ENCODE assay signal across 8 cellular contexts in the genomic region with DNA sequence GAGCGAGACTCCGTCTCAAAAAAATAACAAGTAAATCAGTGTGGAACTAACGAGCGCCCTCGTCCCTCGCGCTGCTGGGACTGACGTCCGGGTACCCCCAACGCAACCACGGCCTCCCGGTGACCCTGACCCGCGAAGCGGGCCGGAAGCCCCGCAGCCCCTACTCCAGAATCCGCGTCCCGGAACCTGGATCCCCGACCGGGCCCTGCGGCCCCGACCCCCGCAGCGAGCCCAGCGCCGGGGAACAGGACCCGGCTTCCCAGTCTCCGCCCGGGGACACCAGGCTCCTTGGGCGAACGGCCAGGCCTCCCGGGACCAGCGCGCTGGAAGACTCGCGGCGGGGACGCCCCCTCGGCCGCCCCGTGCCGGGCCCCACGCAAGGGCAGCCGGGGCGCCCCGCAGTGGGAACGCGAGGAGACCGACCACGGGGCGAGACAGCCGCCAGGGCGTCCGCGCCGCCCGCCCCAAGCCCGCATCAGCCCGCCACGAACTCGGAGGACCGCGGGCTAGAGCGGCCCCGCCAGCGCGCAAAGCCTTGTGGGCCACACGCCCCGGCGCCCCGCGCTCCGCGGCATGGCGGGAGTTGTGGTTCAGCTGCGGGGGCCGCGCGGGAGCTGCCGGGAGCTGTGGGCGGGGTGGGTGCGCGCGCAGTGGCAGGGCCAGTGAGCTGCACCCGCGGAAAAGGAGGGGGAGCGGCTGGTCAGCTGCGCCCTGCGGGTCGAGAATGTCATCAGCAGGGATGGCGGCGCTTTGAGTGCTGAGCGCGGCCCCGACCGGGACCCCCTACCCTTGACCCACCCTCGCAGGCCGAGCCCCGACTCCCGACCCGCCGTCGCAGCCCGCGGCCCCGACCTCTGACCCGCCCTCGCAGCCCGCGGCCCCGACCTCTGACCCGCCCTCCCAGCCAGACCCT. TPM values are rescaled to one million over a fixed set of nuclear protein-coding genes. Genes with fewer than 3 reads are reported as not detected.
DNase-seq lines count a peak whose midpoint lies in the region; ATAC-seq, FAIRE-seq and TF ChIP-seq lines count a peak whose summit lies in the region.

No MANE protein-coding gene starts in this region.

- H3K4me3 ChIP-seq in Karpas-422 (ENCODE audit: low read length), result peak overlapping the region; percentile 86
- H3K4me3 ChIP-seq in fibroblast of lung (replicated peaks in 1 of 4; ENCODE audit: control extremely low read depth in 1 of 4, insufficient read depth in 1 of 4, low read depth in 3 of 4, low read length in 4 of 4), result peak overlapping the region; percentile 63 to 88 (median 76)

- no peak for FAIRE-seq in RCC 7860 (lab: Jason Lieb, UNC)

- peak; percentile 82 for ATAC-seq in GM21737 (IDR thresholded peaks at IDR 0.05; ENCODE audit: unreplicated experiment)
- peak; percentile 91 to 98 (median 94) for ATAC-seq in natural killer cell
- ATAC-seq in stimulated activated naive B cell treated with anti-CD40 and anti-IgM and Interleukin-4, amounts not matched to agents 10 μg/mL and 1 μg/mL and 100 μg/mL, for 72 hours (replicated peaks), result peak; percentile 92 to 95

- DNase-seq in DMS114 treated with DMSO at 0.1 percent for 48 hours (lab: John Stamatoyannopoulos, UW; ENCODE audit: unreplicated experiment) (peak; percentile 69), Karpas-422 (peak; percentile 97), RCC 7860 (ENCODE audit: low spot score) (peak; percentile 76), fibroblast of lung (ENCODE audit: low read depth in 2 of 2) (peak; percentile 93 to 95), natural killer cell (peak; percentile 96)
- DNase-seq in activated T-helper 1 cell treated with anti-CD3 and anti-CD28 coated beads, Interleukin-12 subunit alpha, Interleukin-12 subunit beta, Interleukin-2, Interleukin-4 antibody, amounts not matched to agents 30 ng/mL and 10 ng/mL and 1 ng/mL, durations not matched to agents 14 hours and 24 hours and 36 hours (ENCODE audit: low spot score), result peak; percentile 87
- peak; percentile 91 for DNase-seq in stimulated activated naive B cell treated with anti-CD40 and anti-IgM and Interleukin-4, amounts not matched to agents 10 μg/mL and 1 μg/mL and 100 μg/mL, for 72 hours

- H4K20me1 ChIP-seq in Karpas-422 (ENCODE audit: insufficient read depth, low read depth, low read length) (no peaks in the 10 kb centered on the region), fibroblast of lung (ENCODE audit: control insufficient read depth, extremely low read depth, insufficient read depth, low read length) (no peaks in the 10 kb centered on the region)

- peaks cover 10% of the 10 kb centered on the region for H3K4me1 ChIP-seq in Karpas-422 (ENCODE audit: low read length)
- H3K4me1 ChIP-seq in fibroblast of lung (ENCODE audit: control insufficient read depth, extremely low read depth, insufficient read depth, low read length), result peaks cover 7% of the 10 kb centered on the region

- H3K27me3 Mint-ChIP-seq in activated T-helper 1 cell treated with anti-CD3 and anti-CD28 coated beads, Interleukin-12 subunit alpha, Interleukin-12 subunit beta, Interleukin-2, Interleukin-4 antibody, amounts not matched to agents 30 ng/mL and 10 ng/mL and 1 ng/mL, durations not matched to agents 14 hours and 24 hours and 36 hours (ENCODE audit: insufficient read depth), result peaks cover 10% of the 10 kb centered on the region
- peaks cover 0 to 10% of the 10 kb centered on the region in 2 donors for H3K27me3 Mint-ChIP-seq in natural killer cell (ENCODE audit: low read depth in 2 of 2)
- H3K27me3 Mint-ChIP-seq in stimulated activated naive B cell treated with anti-CD40 and anti-IgM and Interleukin-4, amounts not matched to agents 10 μg/mL and 1 μg/mL and 100 μg/mL, for 72 hours, result peaks cover 19 to 25% of the 10 kb centered on the region in 2 donors

- no peaks in the 10 kb centered on the region for H3K36me3 ChIP-seq in Karpas-422 (ENCODE audit: insufficient read depth, low read length)
- no peaks in the 10 kb centered on the region for H3K36me3 ChIP-seq in fibroblast of lung (ENCODE audit: control insufficient read depth, insufficient read depth, low read length)

- peak overlapping the region; percentile 97 for H3K9ac ChIP-seq in Karpas-422 (ENCODE audit: low read length)
- H3K9ac ChIP-seq in fibroblast of lung (ENCODE audit: insufficient read depth, low read length), result peak overlapping the region; percentile 94

- H3K9me2 ChIP-seq in Karpas-422 (replicated peaks; ENCODE audit: insufficient read depth, low read length), result no peaks in the 10 kb centered on the region

- H3K27ac ChIP-seq in Karpas-422 (ENCODE audit: low read length) (peak overlapping the region; percentile 62), fibroblast of lung (ENCODE audit: insufficient read depth, low read length) (peak overlapping the region; percentile 83)

- H3K27me3 ChIP-seq in Karpas-422 (ENCODE audit: low read length) (no peaks in the 10 kb centered on the region), fibroblast of lung (ENCODE audit: control insufficient read depth, insufficient read depth, low read length) (no peaks in the 10 kb centered on the region)

- H3K36me3 Mint-ChIP-seq in activated T-helper 1 cell treated with anti-CD3 and anti-CD28 coated beads, Interleukin-12 subunit alpha, Interleukin-12 subunit beta, Interleukin-2, Interleukin-4 antibody, amounts not matched to agents 30 ng/mL and 10 ng/mL and 1 ng/mL, durations not matched to agents 14 hours and 24 hours and 36 hours (ENCODE audit: low read depth), result no peaks in the 10 kb centered on the region
- H3K36me3 Mint-ChIP-seq in natural killer cell, result no peaks in the 10 kb centered on the region
- H3K36me3 Mint-ChIP-seq in stimulated activated naive B cell treated with anti-CD40 and anti-IgM and Interleukin-4, amounts not matched to agents 10 μg/mL and 1 μg/mL and 100 μg/mL, for 72 hours, result no peaks in the 10 kb centered on the region

- H2AFZ ChIP-seq in Karpas-422 (ENCODE audit: low read length), result peak overlapping the region; percentile 8; the same call in 1 of the 2 replicates
- peak overlapping the region; percentile 29 for H2AFZ ChIP-seq in fibroblast of lung (ENCODE audit: low read length)

- peak overlapping the region; percentile 89 for H3K27ac Mint-ChIP-seq in activated T-helper 1 cell treated with anti-CD3 and anti-CD28 coated beads, Interleukin-12 subunit alpha, Interleukin-12 subunit beta, Interleukin-2, Interleukin-4 antibody, amounts not matched to agents 30 ng/mL and 10 ng/mL and 1 ng/mL, durations not matched to agents 14 hours and 24 hours and 36 hours
- peak overlapping the region; percentile 73 to 86 for H3K27ac Mint-ChIP-seq in natural killer cell
- peak overlapping the region; percentile 89 for H3K27ac Mint-ChIP-seq in stimulated activated naive B cell treated with anti-CD40 and anti-IgM and Interleukin-4, amounts not matched to agents 10 μg/mL and 1 μg/mL and 100 μg/mL, for 72 hours

- H3K79me2 ChIP-seq in Karpas-422 (ENCODE audit: low read length) (no peaks in the 10 kb centered on the region), fibroblast of lung (ENCODE audit: control insufficient read depth, insufficient read depth, low read length) (no peaks in the 10 kb centered on the region)

- H3K4me1 Mint-ChIP-seq in activated T-helper 1 cell treated with anti-CD3 and anti-CD28 coated beads, Interleukin-12 subunit alpha, Interleukin-12 subunit beta, Interleukin-2, Interleukin-4 antibody, amounts not matched to agents 30 ng/mL and 10 ng/mL and 1 ng/mL, durations not matched to agents 14 hours and 24 hours and 36 hours (ENCODE audit: low read depth), result no peaks in the 10 kb centered on the region
- H3K4me1 Mint-ChIP-seq in natural killer cell, result peaks cover 0 to 10% of the 10 kb centered on the region in 2 donors
- H3K4me1 Mint-ChIP-seq in stimulated activated naive B cell treated with anti-CD40 and anti-IgM and Interleukin-4, amounts not matched to agents 10 μg/mL and 1 μg/mL and 100 μg/mL, for 72 hours, result peaks cover 8 to 27% of the 10 kb centered on the region in 2 donors

- intact Hi-C loops in activated T-helper 1 cell treated with anti-CD3 and anti-CD28 coated beads, Interleukin-12 subunit alpha, Interleukin-12 subunit beta, Interleukin-2, Interleukin-4 antibody, amounts not matched to agents 30 ng/mL and 10 ng/mL and 1 ng/mL, durations not matched to agents 14 hours and 24 hours and 36 hours (cut with micrococcal nuclease), result loop anchor here (1.0 kb wide), 2 partner anchors 19 to 106 kb away; a partner anchor contains a TSS
- intact Hi-C loops in natural killer cell (cut with micrococcal nuclease), result loop anchor here (2.0 kb wide), 1 partner anchor 18 kb away; a partner anchor contains a TSS

- TF ChIP-seq CTCF in fibroblast of lung (conservative IDR thresholded peaks at IDR 0.05 in 1 of 2, IDR thresholded peaks at IDR 0.05 in 1 of 2; ENCODE audit: low read depth in 1 of 2, low read length in 2 of 2) (no peak), natural killer cell (IDR thresholded peaks at IDR 0.05) (no peak)

- peaks cover 3% of the 10 kb centered on the region for H3K9me3 Mint-ChIP-seq in activated T-helper 1 cell treated with anti-CD3 and anti-CD28 coated beads, Interleukin-12 subunit alpha, Interleukin-12 subunit beta, Interleukin-2, Interleukin-4 antibody, amounts not matched to agents 30 ng/mL and 10 ng/mL and 1 ng/mL, durations not matched to agents 14 hours and 24 hours and 36 hours
- no peaks in the 10 kb centered on the region for H3K9me3 Mint-ChIP-seq in natural killer cell
- H3K9me3 Mint-ChIP-seq in stimulated activated naive B cell treated with anti-CD40 and anti-IgM and Interleukin-4, amounts not matched to agents 10 μg/mL and 1 μg/mL and 100 μg/mL, for 72 hours, result peaks cover 0 to 2% of the 10 kb centered on the region in 2 donors

- H3K4me2 ChIP-seq in Karpas-422 (ENCODE audit: low read depth, low read length, poor library complexity, severe bottlenecking) (peak overlapping the region; percentile 85), fibroblast of lung (ENCODE audit: extremely low read depth, insufficient read depth, low read length) (peak overlapping the region; percentile 85)

- peak overlapping the region; percentile 88 for H3K4me3 Mint-ChIP-seq in activated T-helper 1 cell treated with anti-CD3 and anti-CD28 coated beads, Interleukin-12 subunit alpha, Interleukin-12 subunit beta, Interleukin-2, Interleukin-4 antibody, amounts not matched to agents 30 ng/mL and 10 ng/mL and 1 ng/mL, durations not matched to agents 14 hours and 24 hours and 36 hours
- peak overlapping the region; percentile 91 for H3K4me3 Mint-ChIP-seq in natural killer cell
- H3K4me3 Mint-ChIP-seq in stimulated activated naive B cell treated with anti-CD40 and anti-IgM and Interleukin-4, amounts not matched to agents 10 μg/mL and 1 μg/mL and 100 μg/mL, for 72 hours, result peak overlapping the region; percentile 84 to 87

- peaks cover 4% of the 10 kb centered on the region for H3K9me3 ChIP-seq in Karpas-422 (ENCODE audit: low read length)
- no peaks in the 10 kb centered on the region for H3K9me3 ChIP-seq in fibroblast of lung (ENCODE audit: control insufficient read depth, insufficient read depth, low read depth, low read length)

RNA-seq across cellular contexts. Expression of a gene that starts 7.5 kb away (rescaled TPM):
- 0.11 and 0.97 TPM in 2 replicates for total RNA-seq in Karpas-422 (2014; rRNA removed; shearing (Covaris generic); ENCODE audit: low replicate concordance)
- 0.18 and 0.27 TPM in 2 replicates for total RNA-seq in activated T-helper 1 cell treated with anti-CD3 and anti-CD28 coated beads, Interleukin-12 subunit alpha, Interleukin-12 subunit beta, Interleukin-2, Interleukin-4 antibody, amounts not matched to agents 30 ng/mL and 10 ng/mL and 1 ng/mL, durations not matched to agents 14 hours and 24 hours and 36 hours
- total RNA-seq in fibroblast of lung, result 0.17 and 0.26 TPM in 2 replicates
- polyA plus RNA-seq in fibroblast of lung, result not detected in 2 replicates
- 0.22 TPM in 1 of 2 replicates, not detected in the other for polyA plus RNA-seq in fibroblast of lung (2012)
- polyA minus RNA-seq in fibroblast of lung (ENCODE audit: low replicate concordance), result not detected in 2 replicates
- total RNA-seq in natural killer cell, result under 1 TPM in 2 of 3 donors, not detected in 1; 0.43 to 0.54 TPM

RNA-seq across cellular contexts. Expression of a gene that starts 18.5 kb away (rescaled TPM):
- total RNA-seq in Karpas-422 (2014; rRNA removed; shearing (Covaris generic); ENCODE audit: low replicate concordance), result 13.8 and 46.6 TPM in 2 replicates
- total RNA-seq in activated T-helper 1 cell treated with anti-CD3 and anti-CD28 coated beads, Interleukin-12 subunit alpha, Interleukin-12 subunit beta, Interleukin-2, Interleukin-4 antibody, amounts not matched to agents 30 ng/mL and 10 ng/mL and 1 ng/mL, durations not matched to agents 14 hours and 24 hours and 36 hours, result 17.6 and 18.2 TPM in 2 replicates
- total RNA-seq in fibroblast of lung, result 30.1 and 36.0 TPM in 2 replicates
- polyA plus RNA-seq in fibroblast of lung, result 1.7 and 2.0 TPM in 2 replicates
- polyA plus RNA-seq in fibroblast of lung (2012), result 6.9 and 11.7 TPM in 2 replicates
- polyA minus RNA-seq in fibroblast of lung (ENCODE audit: low replicate concordance), result 1.1 and 2.8 TPM in 2 replicates
- total RNA-seq in natural killer cell, result 10 to 100 TPM; 18.7 to 20.6 (median 18.9) TPM

RNA-seq across cellular contexts. Expression of a gene that starts 27.9 kb away (rescaled TPM):
- not detected in 2 replicates for total RNA-seq in Karpas-422 (2014; rRNA removed; shearing (Covaris generic); ENCODE audit: low replicate concordance)
- not detected in 2 replicates for total RNA-seq in activated T-helper 1 cell treated with anti-CD3 and anti-CD28 coated beads, Interleukin-12 subunit alpha, Interleukin-12 subunit beta, Interleukin-2, Interleukin-4 antibody, amounts not matched to agents 30 ng/mL and 10 ng/mL and 1 ng/mL, durations not matched to agents 14 hours and 24 hours and 36 hours
- total RNA-seq in fibroblast of lung (2.5 and 3.3 TPM in 2 replicates), natural killer cell (under 1 TPM in 1 of 3 donors, not detected in 2; 0.75 TPM)
- 0.02 and 0.28 TPM in 2 replicates for polyA plus RNA-seq in fibroblast of lung
- polyA plus RNA-seq in fibroblast of lung (2012), result 0.23 and 0.63 TPM in 2 replicates
- 0.59 and 0.85 TPM in 2 replicates for polyA minus RNA-seq in fibroblast of lung (ENCODE audit: low replicate concordance)

RNA-seq across cellular contexts. Expression of a gene that starts 42.8 kb away (rescaled TPM):
- 25.7 and 96.8 TPM in 2 replicates for total RNA-seq in Karpas-422 (2014; rRNA removed; shearing (Covaris generic); ENCODE audit: low replicate concordance)
- 56.6 and 58.2 TPM in 2 replicates for total RNA-seq in activated T-helper 1 cell treated with anti-CD3 and anti-CD28 coated beads, Interleukin-12 subunit alpha, Interleukin-12 subunit beta, Interleukin-2, Interleukin-4 antibody, amounts not matched to agents 30 ng/mL and 10 ng/mL and 1 ng/mL, durations not matched to agents 14 hours and 24 hours and 36 hours
- total RNA-seq in fibroblast of lung (65.0 and 72.5 TPM in 2 replicates), natural killer cell (100 to 1,000 TPM in 2 of 3 donors, 10 to 100 TPM in 1; 68.5 to 114 (median 101) TPM)
- 23.3 and 27.0 TPM in 2 replicates for polyA plus RNA-seq in fibroblast of lung
- polyA plus RNA-seq in fibroblast of lung (2012), result 35.3 and 55.5 TPM in 2 replicates
- 55.3 and 76.4 TPM in 2 replicates for polyA minus RNA-seq in fibroblast of lung (ENCODE audit: low replicate concordance)

RNA-seq across cellular contexts. Expression of a gene that starts 55.1 kb away (rescaled TPM):
- 0.32 TPM in 1 of 2 replicates, not detected in the other for total RNA-seq in Karpas-422 (2014; rRNA removed; shearing (Covaris generic); ENCODE audit: low replicate concordance)
- total RNA-seq in activated T-helper 1 cell treated with anti-CD3 and anti-CD28 coated beads, Interleukin-12 subunit alpha, Interleukin-12 subunit beta, Interleukin-2, Interleukin-4 antibody, amounts not matched to agents 30 ng/mL and 10 ng/mL and 1 ng/mL, durations not matched to agents 14 hours and 24 hours and 36 hours, result 52.7 and 55.6 TPM in 2 replicates
- total RNA-seq in fibroblast of lung, result 0.17 TPM in 1 of 2 replicates, not detected in the other
- polyA plus RNA-seq in fibroblast of lung, result 0.35 TPM in 1 of 2 replicates, not detected in the other
- 0.16 and 1.3 TPM in 2 replicates for polyA plus RNA-seq in fibroblast of lung (2012)
- not detected in 2 replicates for polyA minus RNA-seq in fibroblast of lung (ENCODE audit: low replicate concordance)
- total RNA-seq in natural killer cell, result 100 to 1,000 TPM; 186 to 286 (median 253) TPM

Comparison
In these comparisons a context has a peak if more than half of its experiments do, and no peak if none do; other contexts are left out.
1. Peak in every context shown above with its lines: DNase-seq, ATAC-seq, H3K4me3 ChIP-seq and H3K27ac ChIP-seq.